Comparison of ENCODE assay signal across 21 cellular contexts in genomic region chr11:12941671-12942070, GRCh38.
"Had no signal": no experiment of that assay in that cellular context is flagged by ENCODE, and none has a peak within 500 bp of the region (broad histone marks: within the 10 kb centered on the region; RNA-seq: fewer than 3 reads in every experiment).

No MANE protein-coding gene starts in this region.

- DNase-seq: cortex of kidney; foreskin fibroblast; gastrocnemius medialis; heart left ventricle; kidney; natural killer cell; occipital lobe; ovary; posterior cingulate gyrus; psoas muscle; sigmoid colon; spleen; stimulated activated CD4-positive, alpha-beta T cell treated with anti-CD3 and anti-CD28 coated beads, Interleukin-4, amount 100 ng/mL, for 4 hours; stimulated activated naive B cell treated with anti-CD40 and anti-IgM and Interleukin-4, amounts not matched to agents 10 μg/mL and 1 μg/mL and 100 μg/mL, for 72 hours; thyroid gland; trophoblast cell had no signal

- H3K36me3 ChIP-seq: ovary had no signal

- H3K4me3 ChIP-seq: gastrocnemius medialis, heart left ventricle, hepatocyte, ovary, psoas muscle, sigmoid colon, spleen, suprapubic skin, thyroid gland, vagina had no signal

- H3K4me2 ChIP-seq: hepatocyte had no signal

- H3K79me2 ChIP-seq: hepatocyte had no signal

- H2AFZ ChIP-seq: hepatocyte had no signal

- H3K27ac ChIP-seq: gastrocnemius medialis, heart left ventricle, hepatocyte, ovary, psoas muscle, sigmoid colon, spleen, suprapubic skin, thyroid gland, vagina had no signal

- H3K4me1 ChIP-seq: gastrocnemius medialis, heart left ventricle, psoas muscle, sigmoid colon, spleen, thyroid gland, vagina had no signal

- H3K9me3 ChIP-seq: gastrocnemius medialis, ovary, sigmoid colon, suprapubic skin, thyroid gland, vagina had no signal

- H3K27me3 ChIP-seq: gastrocnemius medialis, heart left ventricle, hepatocyte, ovary, sigmoid colon, spleen, suprapubic skin, thyroid gland, vagina had no signal

- FAIRE-seq: kidney had no signal

- ATAC-seq: gastrocnemius medialis; heart left ventricle; left lobe of liver; natural killer cell; psoas muscle; right cardiac atrium; stimulated activated naive B cell treated with anti-CD40 and anti-IgM and Interleukin-4, amounts not matched to agents 10 μg/mL and 1 μg/mL and 100 μg/mL, for 72 hours had no signal
